1 cellular context compared by ENCODE assay signal in genomic region chr22:40161182-40161581, GRCh38.
TF ChIP-seq lines count a peak whose summit lies in the region.

No MANE protein-coding gene starts in this region.

TF ChIP-seq in HepG2, 621 proteins besides CTCF, POLR2A, EP300 and RAD21 (continued from another document):
- no peak for TF ChIP-seq ZNF75D (CRISPR knock-in tag; IDR thresholded peaks at IDR 0.05; ENCODE audit: borderline replicate concordance)
- TF ChIP-seq ZNF333 (CRISPR knock-in tag; IDR thresholded peaks at IDR 0.05; ENCODE audit: borderline replicate concordance): no peak
- no peak for TF ChIP-seq KDM4B (CRISPR knock-in tag; IDR thresholded peaks at IDR 0.05)
